27 cellular contexts compared by ENCODE assay signal in genomic region chr5:5882706-5883105, GRCh38.
"Had no signal": no experiment of that assay in that cellular context is flagged by ENCODE, and none has a peak within 500 bp of the region (broad histone marks: within the 10 kb centered on the region; RNA-seq: fewer than 3 reads in every experiment).

No MANE protein-coding gene starts in this region.

- H3K27me3 ChIP-seq: right atrium auricular region, thyroid gland, vagina had no signal

- H3K36me3 Mint-ChIP-seq: natural killer cell had no signal

- H3K4me3 Mint-ChIP-seq: memory B cell; natural killer cell; stimulated activated naive CD8-positive, alpha-beta T cell treated with anti-CD3 and anti-CD28 coated beads, Interleukin-15, amount 100 ng/mL, for 72 hours had no signal

- H3K36me3 ChIP-seq: esophagus squamous epithelium, heart right ventricle, prostate gland, right atrium auricular region, thyroid gland, vagina had no signal

- ATAC-seq: left colon; natural killer cell; sciatic nerve; stimulated activated naive CD8-positive, alpha-beta T cell treated with anti-CD3 and anti-CD28 coated beads, Interleukin-15, amount 100 ng/mL, for 72 hours had no signal

- H3K4me2 ChIP-seq: smooth muscle cell had no signal

- H3K4me1 Mint-ChIP-seq: natural killer cell had no signal

- H3K4me3 ChIP-seq: coronary artery, esophagus squamous epithelium, heart right ventricle, lung, prostate gland, right atrium auricular region, smooth muscle cell, thyroid gland, vagina had no signal

- H3K27ac Mint-ChIP-seq: memory B cell; natural killer cell; stimulated activated naive CD8-positive, alpha-beta T cell treated with anti-CD3 and anti-CD28 coated beads, Interleukin-15, amount 100 ng/mL, for 72 hours had no signal

- H3K9me3 Mint-ChIP-seq: memory B cell; stimulated activated naive CD8-positive, alpha-beta T cell treated with anti-CD3 and anti-CD28 coated beads, Interleukin-15, amount 100 ng/mL, for 72 hours had no signal

- FAIRE-seq: endothelial cell of umbilical vein, keratinocyte had no signal

- H3K9me3 ChIP-seq: esophagus squamous epithelium, heart right ventricle, prostate gland, right atrium auricular region, thyroid gland, vagina had no signal

- DNase-seq: dermis blood vessel endothelial cell; effector memory CD4-positive, alpha-beta T cell; esophagus squamous epithelium; foreskin melanocyte; glutamatergic neuron; heart right ventricle; hippocampal formation; left colon; natural killer cell; stimulated activated CD4-positive, alpha-beta T cell treated with anti-CD3 and anti-CD28 coated beads, Interleukin-12 subunit alpha, Interleukin-12 subunit beta, amount 100 ng/mL, for 4 hours; stimulated activated CD4-positive, alpha-beta T cell treated with anti-CD3 and anti-CD28 coated beads, Interleukin-1b, Interleukin-23, amount 100 ng/mL, for 48 hours; stimulated activated CD4-positive, alpha-beta T cell treated with anti-CD3 and anti-CD28 coated beads, Interleukin-4, amount 100 ng/mL, for 1 hour; stimulated activated CD8-positive, alpha-beta memory T cell treated with anti-CD3 and anti-CD28 coated beads, Interleukin-4, amount 100 ng/mL, for 48 hours; stimulated activated naive CD4-positive, alpha-beta T cell; stimulated activated naive CD8-positive, alpha-beta T cell treated with anti-CD3 and anti-CD28 coated beads, Interleukin-15, amount 100 ng/mL, for 72 hours; thyroid gland; trophoblast cell had no signal

- H3K4me1 ChIP-seq: prostate gland, right atrium auricular region, vagina had no signal

- H3K27ac ChIP-seq: coronary artery, esophagus squamous epithelium, heart right ventricle, prostate gland, right atrium auricular region, thyroid gland, vagina had no signal
